9 cellular contexts compared by ENCODE assay signal in genomic region chr19:38266070-38266469, GRCh38. TPM values are rescaled to one million over a fixed set of nuclear protein-coding genes. Genes with fewer than 3 reads are reported as not detected.
DNase-seq lines count a peak whose midpoint lies in the region; ATAC-seq and TF ChIP-seq lines count a peak whose summit lies in the region.
"Had no signal": no experiment of that assay in that cellular context is flagged by ENCODE, and none has a peak within 500 bp of the region (broad histone marks: within the 10 kb centered on the region; RNA-seq: fewer than 3 reads in every experiment).

No MANE protein-coding gene starts in this region.

- no peaks in the 10 kb centered on the region for H3K9me3 Mint-ChIP-seq in chondrocyte (ENCODE audit: low read depth)

- TF ChIP-seq RAD21 in neural cell (conservative IDR thresholded peaks at IDR 0.05): no peak

- no peak for TF ChIP-seq CTCF in chondrocyte (IDR thresholded peaks at IDR 0.05)
- no peak for TF ChIP-seq CTCF in neural cell (IDR thresholded peaks at IDR 0.05; ENCODE audit: poor library complexity, severe bottlenecking)

- no peaks in the 10 kb centered on the region for H3K27me3 ChIP-seq in neural cell (ENCODE audit: insufficient read depth, low read depth, low read length)

- H3K27ac Mint-ChIP-seq in chondrocyte (ENCODE audit: unreplicated experiment): peak overlapping the region; percentile 60

- ATAC-seq in HG02571 (IDR thresholded peaks at IDR 0.05; ENCODE audit: unreplicated experiment) (no peak), HG02763 (IDR thresholded peaks at IDR 0.05; ENCODE audit: unreplicated experiment) (no peak)
- ATAC-seq: SK-N-SH treated with all-trans-retinoic acid at 6 μM for 48 hours had no signal

- H3K4me1 Mint-ChIP-seq in chondrocyte (ENCODE audit: low read depth): peaks cover 56% of the 10 kb centered on the region

- DNase-seq in DMS 273 (lab: John Stamatoyannopoulos, UW; ENCODE audit: unreplicated experiment): peak; percentile 87
- peak; percentile 37 for DNase-seq in NCI-H2029 treated with DMSO at 0.1 percent for 48 hours (lab: John Stamatoyannopoulos, UW)
- DNase-seq in chondrocyte (ENCODE audit: low spot score): no peak
- no peak for DNase-seq in midbrain (lab: John Stamatoyannopoulos, UW)
- DNase-seq in head of caudate nucleus: no peak

- no peak for TF ChIP-seq EP300 in neural cell (conservative IDR thresholded peaks at IDR 0.05; ENCODE audit: poor library complexity, severe bottlenecking)

- H3K27me3 Mint-ChIP-seq in chondrocyte (ENCODE audit: low read depth): no peaks in the 10 kb centered on the region

- no peaks in the 10 kb centered on the region for H3K36me3 Mint-ChIP-seq in chondrocyte (ENCODE audit: low read depth)

- H3K79me2 ChIP-seq in neural cell (replicated peaks; ENCODE audit: insufficient read depth, low read length): no peaks in the 10 kb centered on the region

- peak overlapping the region; percentile 94 for H3K4me3 ChIP-seq in neural cell (ENCODE audit: low read length)

- no peak overlapping the region for H3K9ac ChIP-seq in neural cell (ENCODE audit: low read length)

- no peaks in the 10 kb centered on the region for H3F3A ChIP-seq in neural cell (ENCODE audit: insufficient read depth, low read length, poor library complexity, severe bottlenecking)

- H4K20me1 ChIP-seq in neural cell (ENCODE audit: insufficient read depth): no peaks in the 10 kb centered on the region

- no peaks in the 10 kb centered on the region for H3K36me3 ChIP-seq in neural cell (ENCODE audit: insufficient read depth, low read length)

- no peaks in the 10 kb centered on the region for H3K9me3 ChIP-seq in neural cell (ENCODE audit: low read length)

- no peak overlapping the region for H2AFZ ChIP-seq in neural cell (ENCODE audit: low read depth, low read length)

- H3K9me2 ChIP-seq in neural cell (ENCODE audit: insufficient read depth, low read length): no peaks in the 10 kb centered on the region

- H3K4me3 Mint-ChIP-seq in chondrocyte (ENCODE audit: unreplicated experiment): peak overlapping the region; percentile 3

- no peak overlapping the region for H3K27ac ChIP-seq in neural cell (ENCODE audit: low read length)

- H3K4me2 ChIP-seq in neural cell (ENCODE audit: low read length): peak overlapping the region; percentile 87

- intact Hi-C loops in head of caudate nucleus (cut with DNase I): no loop called here

TF ChIP-seq in neural cell, 6 proteins besides CTCF, POLR2A, EP300 and RAD21:
- TF ChIP-seq EZH2 (IDR thresholded peaks at IDR 0.05; ENCODE audit: borderline replicate concordance, insufficient read depth, low read length, poor library complexity, severe bottlenecking) (no peak), MXI1 (conservative IDR thresholded peaks at IDR 0.05; ENCODE audit: poor library complexity, severe bottlenecking) (no peak), TAF1 (IDR thresholded peaks at IDR 0.05; ENCODE audit: low read depth) (no peak), SMC3 (conservative IDR thresholded peaks at IDR 0.05; ENCODE audit: poor library complexity) (no peak), POLR2AphosphoS5 (IDR thresholded peaks at IDR 0.05) (no peak)
- TF ChIP-seq, protein P1, sequence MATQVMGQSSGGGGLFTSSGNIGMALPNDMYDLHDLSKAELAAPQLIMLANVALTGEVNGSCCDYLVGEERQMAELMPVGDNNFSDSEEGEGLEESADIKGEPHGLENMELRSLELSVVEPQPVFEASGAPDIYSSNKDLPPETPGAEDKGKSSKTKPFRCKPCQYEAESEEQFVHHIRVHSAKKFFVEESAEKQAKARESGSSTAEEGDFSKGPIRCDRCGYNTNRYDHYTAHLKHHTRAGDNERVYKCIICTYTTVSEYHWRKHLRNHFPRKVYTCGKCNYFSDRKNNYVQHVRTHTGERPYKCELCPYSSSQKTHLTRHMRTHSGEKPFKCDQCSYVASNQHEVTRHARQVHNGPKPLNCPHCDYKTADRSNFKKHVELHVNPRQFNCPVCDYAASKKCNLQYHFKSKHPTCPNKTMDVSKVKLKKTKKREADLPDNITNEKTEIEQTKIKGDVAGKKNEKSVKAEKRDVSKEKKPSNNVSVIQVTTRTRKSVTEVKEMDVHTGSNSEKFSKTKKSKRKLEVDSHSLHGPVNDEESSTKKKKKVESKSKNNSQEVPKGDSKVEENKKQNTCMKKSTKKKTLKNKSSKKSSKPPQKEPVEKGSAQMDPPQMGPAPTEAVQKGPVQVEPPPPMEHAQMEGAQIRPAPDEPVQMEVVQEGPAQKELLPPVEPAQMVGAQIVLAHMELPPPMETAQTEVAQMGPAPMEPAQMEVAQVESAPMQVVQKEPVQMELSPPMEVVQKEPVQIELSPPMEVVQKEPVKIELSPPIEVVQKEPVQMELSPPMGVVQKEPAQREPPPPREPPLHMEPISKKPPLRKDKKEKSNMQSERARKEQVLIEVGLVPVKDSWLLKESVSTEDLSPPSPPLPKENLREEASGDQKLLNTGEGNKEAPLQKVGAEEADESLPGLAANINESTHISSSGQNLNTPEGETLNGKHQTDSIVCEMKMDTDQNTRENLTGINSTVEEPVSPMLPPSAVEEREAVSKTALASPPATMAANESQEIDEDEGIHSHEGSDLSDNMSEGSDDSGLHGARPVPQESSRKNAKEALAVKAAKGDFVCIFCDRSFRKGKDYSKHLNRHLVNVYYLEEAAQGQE (IDR thresholded peaks at IDR 0.05; ENCODE audit: borderline replicate concordance): no peak

RNA-seq across cellular contexts. Expression of gene SPINT2, which starts 1.7 kb away (rescaled TPM):
- 21.3 to 28.0 TPM (median 26.4 TPM) in 3 replicates for total RNA-seq in chondrocyte
- 236 and 378 TPM in 2 replicates for polyA plus RNA-seq in neural cell
- 121 and 122 TPM in 2 replicates for polyA minus RNA-seq in neural cell

RNA-seq across cellular contexts. Expression of gene PPP1R14A, which starts 9.9 kb away (rescaled TPM):
- total RNA-seq in chondrocyte: 132 to 297 TPM (median 295 TPM) in 3 replicates
- polyA plus RNA-seq in neural cell: not detected in 2 replicates
- polyA minus RNA-seq in neural cell: not detected in 2 replicates

RNA-seq across cellular contexts. Expression of gene C19orf33, which starts 38.0 kb away (rescaled TPM):
- total RNA-seq in chondrocyte: 2.0 to 5.2 TPM (median 2.0 TPM) in 3 replicates
- polyA plus RNA-seq in neural cell: not detected in 2 replicates
- not detected in 2 replicates for polyA minus RNA-seq in neural cell

RNA-seq across cellular contexts. Expression of gene DPF1, which starts 42.0 kb away (rescaled TPM):
- total RNA-seq in chondrocyte: 2.1 to 4.8 TPM (median 2.4 TPM) in 3 replicates
- 118 and 132 TPM in 2 replicates for polyA plus RNA-seq in neural cell
- polyA minus RNA-seq in neural cell: 48.9 and 54.5 TPM in 2 replicates

RNA-seq across cellular contexts. Expression of gene YIF1B, which starts 49.7 kb away (rescaled TPM):
- total RNA-seq in chondrocyte: 93.3 to 101 TPM (median 97.8 TPM) in 3 replicates
- polyA plus RNA-seq in neural cell: 84.0 and 105 TPM in 2 replicates
- 39.7 and 43.6 TPM in 2 replicates for polyA minus RNA-seq in neural cell

Comparison
In these comparisons a context has a peak if more than half of its experiments do, and no peak if none do; other contexts are left out.
1. DNase-seq: peak in DMS 273 (single experiment) and NCI-H2029 treated with DMSO at 0.1 percent for 48 hours (single experiment); none in chondrocyte (single experiment), midbrain (single experiment) and head of caudate nucleus (0 of 42).